Comparison of ENCODE assay signal across 1 cellular context in the genomic region with DNA sequence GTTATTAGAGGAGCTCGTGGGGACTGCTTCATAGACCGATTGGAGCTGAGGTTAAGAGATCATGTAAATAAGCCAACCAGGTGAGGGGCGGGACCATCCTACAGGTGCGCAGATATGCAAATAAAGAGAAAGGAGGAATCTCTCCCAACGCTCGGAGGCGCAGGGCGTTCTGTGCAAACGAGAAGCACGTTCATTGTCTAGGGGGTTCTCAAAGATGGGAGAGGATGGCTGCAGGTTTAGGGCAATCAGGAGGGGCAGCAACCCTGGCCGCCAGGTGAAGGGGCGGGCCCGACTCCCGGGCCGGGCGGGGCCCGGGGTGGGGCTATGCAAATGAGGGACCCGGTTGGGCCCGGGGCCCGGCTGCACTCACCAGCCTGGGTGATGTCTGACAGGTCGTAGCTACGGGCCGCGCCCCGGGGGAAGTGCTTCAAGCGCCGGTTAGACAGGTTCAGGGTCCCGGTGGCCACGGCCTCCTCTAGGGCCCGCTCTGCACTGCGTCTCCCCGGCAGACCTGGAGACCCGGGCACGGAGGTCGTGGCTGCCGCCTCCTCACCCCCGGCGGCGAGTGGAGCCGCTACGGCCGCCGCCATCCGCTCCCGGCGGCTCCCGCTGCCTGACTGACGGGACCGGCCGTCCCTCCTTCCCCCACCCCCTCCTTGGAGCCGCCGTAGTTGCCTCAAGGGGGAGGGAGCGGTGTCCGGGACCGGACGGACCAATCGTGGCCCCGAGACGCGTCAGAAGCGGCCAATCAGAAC.
TF ChIP-seq lines count a peak whose summit lies in the region.

A gene with protein sequence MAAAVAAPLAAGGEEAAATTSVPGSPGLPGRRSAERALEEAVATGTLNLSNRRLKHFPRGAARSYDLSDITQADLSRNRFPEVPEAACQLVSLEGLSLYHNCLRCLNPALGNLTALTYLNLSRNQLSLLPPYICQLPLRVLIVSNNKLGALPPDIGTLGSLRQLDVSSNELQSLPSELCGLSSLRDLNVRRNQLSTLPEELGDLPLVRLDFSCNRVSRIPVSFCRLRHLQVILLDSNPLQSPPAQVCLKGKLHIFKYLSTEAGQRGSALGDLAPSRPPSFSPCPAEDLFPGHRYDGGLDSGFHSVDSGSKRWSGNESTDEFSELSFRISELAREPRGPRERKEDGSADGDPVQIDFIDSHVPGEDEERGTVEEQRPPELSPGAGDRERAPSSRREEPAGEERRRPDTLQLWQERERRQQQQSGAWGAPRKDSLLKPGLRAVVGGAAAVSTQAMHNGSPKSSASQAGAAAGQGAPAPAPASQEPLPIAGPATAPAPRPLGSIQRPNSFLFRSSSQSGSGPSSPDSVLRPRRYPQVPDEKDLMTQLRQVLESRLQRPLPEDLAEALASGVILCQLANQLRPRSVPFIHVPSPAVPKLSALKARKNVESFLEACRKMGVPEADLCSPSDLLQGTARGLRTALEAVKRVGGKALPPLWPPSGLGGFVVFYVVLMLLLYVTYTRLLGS (minus strand): TSS at position 619 of the 755 bp plus-strand sequence. CDS start 29 bp downstream, at position 590.

TF ChIP-seq in GM12878, 131 proteins besides CTCF, POLR2A, EP300 and RAD21 (continued from another document and continues in another):
- TF ChIP-seq, protein P1, sequence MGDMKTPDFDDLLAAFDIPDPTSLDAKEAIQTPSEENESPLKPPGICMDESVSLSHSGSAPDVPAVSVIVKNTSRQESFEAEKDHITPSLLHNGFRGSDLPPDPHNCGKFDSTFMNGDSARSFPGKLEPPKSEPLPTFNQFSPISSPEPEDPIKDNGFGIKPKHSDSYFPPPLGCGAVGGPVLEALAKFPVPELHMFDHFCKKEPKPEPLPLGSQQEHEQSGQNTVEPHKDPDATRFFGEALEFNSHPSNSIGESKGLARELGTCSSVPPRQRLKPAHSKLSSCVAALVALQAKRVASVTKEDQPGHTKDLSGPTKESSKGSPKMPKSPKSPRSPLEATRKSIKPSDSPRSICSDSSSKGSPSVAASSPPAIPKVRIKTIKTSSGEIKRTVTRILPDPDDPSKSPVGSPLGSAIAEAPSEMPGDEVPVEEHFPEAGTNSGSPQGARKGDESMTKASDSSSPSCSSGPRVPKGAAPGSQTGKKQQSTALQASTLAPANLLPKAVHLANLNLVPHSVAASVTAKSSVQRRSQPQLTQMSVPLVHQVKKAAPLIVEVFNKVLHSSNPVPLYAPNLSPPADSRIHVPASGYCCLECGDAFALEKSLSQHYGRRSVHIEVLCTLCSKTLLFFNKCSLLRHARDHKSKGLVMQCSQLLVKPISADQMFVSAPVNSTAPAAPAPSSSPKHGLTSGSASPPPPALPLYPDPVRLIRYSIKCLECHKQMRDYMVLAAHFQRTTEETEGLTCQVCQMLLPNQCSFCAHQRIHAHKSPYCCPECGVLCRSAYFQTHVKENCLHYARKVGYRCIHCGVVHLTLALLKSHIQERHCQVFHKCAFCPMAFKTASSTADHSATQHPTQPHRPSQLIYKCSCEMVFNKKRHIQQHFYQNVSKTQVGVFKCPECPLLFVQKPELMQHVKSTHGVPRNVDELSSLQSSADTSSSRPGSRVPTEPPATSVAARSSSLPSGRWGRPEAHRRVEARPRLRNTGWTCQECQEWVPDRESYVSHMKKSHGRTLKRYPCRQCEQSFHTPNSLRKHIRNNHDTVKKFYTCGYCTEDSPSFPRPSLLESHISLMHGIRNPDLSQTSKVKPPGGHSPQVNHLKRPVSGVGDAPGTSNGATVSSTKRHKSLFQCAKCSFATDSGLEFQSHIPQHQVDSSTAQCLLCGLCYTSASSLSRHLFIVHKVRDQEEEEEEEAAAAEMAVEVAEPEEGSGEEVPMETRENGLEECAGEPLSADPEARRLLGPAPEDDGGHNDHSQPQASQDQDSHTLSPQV (IDR thresholded peaks at IDR 0.05): no peak
- TF ChIP-seq, protein P2, sequence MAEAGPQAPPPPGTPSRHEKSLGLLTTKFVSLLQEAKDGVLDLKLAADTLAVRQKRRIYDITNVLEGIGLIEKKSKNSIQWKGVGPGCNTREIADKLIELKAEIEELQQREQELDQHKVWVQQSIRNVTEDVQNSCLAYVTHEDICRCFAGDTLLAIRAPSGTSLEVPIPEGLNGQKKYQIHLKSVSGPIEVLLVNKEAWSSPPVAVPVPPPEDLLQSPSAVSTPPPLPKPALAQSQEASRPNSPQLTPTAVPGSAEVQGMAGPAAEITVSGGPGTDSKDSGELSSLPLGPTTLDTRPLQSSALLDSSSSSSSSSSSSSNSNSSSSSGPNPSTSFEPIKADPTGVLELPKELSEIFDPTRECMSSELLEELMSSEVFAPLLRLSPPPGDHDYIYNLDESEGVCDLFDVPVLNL (IDR thresholded peaks at IDR 0.05; ENCODE audit: low read depth, low read length): peak; percentile 16; the same call in 1 of the 2 replicates
- TF ChIP-seq TBL1XR1 (IDR thresholded peaks at IDR 0.05; ENCODE audit: low read depth, low read length): peak; percentile 83; the same call in 1 of the 2 replicates
- TF ChIP-seq, protein P3, sequence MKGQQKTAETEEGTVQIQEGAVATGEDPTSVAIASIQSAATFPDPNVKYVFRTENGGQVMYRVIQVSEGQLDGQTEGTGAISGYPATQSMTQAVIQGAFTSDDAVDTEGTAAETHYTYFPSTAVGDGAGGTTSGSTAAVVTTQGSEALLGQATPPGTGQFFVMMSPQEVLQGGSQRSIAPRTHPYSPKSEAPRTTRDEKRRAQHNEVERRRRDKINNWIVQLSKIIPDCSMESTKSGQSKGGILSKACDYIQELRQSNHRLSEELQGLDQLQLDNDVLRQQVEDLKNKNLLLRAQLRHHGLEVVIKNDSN (IDR thresholded peaks at IDR 0.05; ENCODE audit: borderline replicate concordance, extremely low read length, insufficient read depth, low read depth, low read length): no peak
- no peak for TF ChIP-seq JUNB (IDR thresholded peaks at IDR 0.05)
- TF ChIP-seq RELA (IDR thresholded peaks at IDR 0.05; ENCODE audit: borderline replicate concordance, partially characterized antibody): peak; percentile 55
- TF ChIP-seq POLR2AphosphoS5 (IDR thresholded peaks at IDR 0.05; ENCODE audit: low read length): peak; percentile 98
- peak; percentile 73; the same call in 2 of the 3 replicates for TF ChIP-seq POU2F2 (IDR thresholded peaks at IDR 0.05; ENCODE audit: borderline replicate concordance, low read depth, low read length)
- no peak for TF ChIP-seq SUZ12 (IDR thresholded peaks at IDR 0.05; ENCODE audit: unreplicated experiment)
- no peak for TF ChIP-seq EED (IDR thresholded peaks at IDR 0.05; ENCODE audit: low read depth)
- TF ChIP-seq USF2 (IDR thresholded peaks at IDR 0.05; ENCODE audit: borderline replicate concordance, low read depth, low read length): no peak
- TF ChIP-seq TCF3 (IDR thresholded peaks at IDR 0.05; ENCODE audit: borderline replicate concordance, insufficient read depth, low read depth, low read length): 0 out of 2 replicates have a peak, but pooled peaks have one; percentile 43
- TF ChIP-seq CHD4 (IDR thresholded peaks at IDR 0.05): no peak
- no peak; the same call in none of the 2 replicates for TF ChIP-seq SIN3A (IDR thresholded peaks at IDR 0.05; ENCODE audit: low read depth, low read length)
- peak; percentile 98 for TF ChIP-seq SMARCA5 (IDR thresholded peaks at IDR 0.05)
- TF ChIP-seq BCL11A (IDR thresholded peaks at IDR 0.05; ENCODE audit: low read depth, low read length): no peak
- TF ChIP-seq TCF12 (IDR thresholded peaks at IDR 0.05; ENCODE audit: low read depth, low read length): peak; percentile 75
- TF ChIP-seq GABPA (IDR thresholded peaks at IDR 0.05; ENCODE audit: low read depth): no peak
- TF ChIP-seq ELK1 (IDR thresholded peaks at IDR 0.05; ENCODE audit: low read depth, low read length): 0 out of 2 replicates have a peak, but pooled peaks have one; percentile 16
- no peak for TF ChIP-seq CREB1 (IDR thresholded peaks at IDR 0.05; ENCODE audit: low read depth)
- no peak for TF ChIP-seq PRDM15 (CRISPR knock-in tag; IDR thresholded peaks at IDR 0.05)
- TF ChIP-seq SUPT20H (IDR thresholded peaks at IDR 0.05; ENCODE audit: borderline replicate concordance, control insufficient read depth, low read depth, low read length): no peak
- peak; percentile 95 for TF ChIP-seq TAF1 (IDR thresholded peaks at IDR 0.05; ENCODE audit: borderline replicate concordance, low read depth, low read length)
- no peak for TF ChIP-seq E4F1 (IDR thresholded peaks at IDR 0.05; ENCODE audit: borderline replicate concordance, partially characterized antibody)
- peak; percentile 44 for TF ChIP-seq SIX5 (IDR thresholded peaks at IDR 0.05; ENCODE audit: low read depth, low read length, severe bottlenecking)
- TF ChIP-seq SMC3 (IDR thresholded peaks at IDR 0.05; ENCODE audit: borderline replicate concordance, low read length): no peak
- no peak for TF ChIP-seq HDAC2 (IDR thresholded peaks at IDR 0.05)
- TF ChIP-seq ESRRA (IDR thresholded peaks at IDR 0.05; ENCODE audit: low read length): no peak; the same call in 1 of the 2 replicates
- TF ChIP-seq IKZF1 (conservative IDR thresholded peaks at IDR 0.05): peak; percentile 79
- TF ChIP-seq ZNF207 (IDR thresholded peaks at IDR 0.05; ENCODE audit: borderline replicate concordance): peak; percentile 95; the same call in 1 of the 2 replicates
- TF ChIP-seq CHD1 (IDR thresholded peaks at IDR 0.05; ENCODE audit: low read depth, low read length): no peak; the same call in 1 of the 2 replicates
- TF ChIP-seq SRF (IDR thresholded peaks at IDR 0.05; ENCODE audit: low read depth in 2 of 2, low read length in 2 of 2): no peak
- no peak for TF ChIP-seq E2F8 (IDR thresholded peaks at IDR 0.05; ENCODE audit: low read depth, partially characterized antibody)
- TF ChIP-seq CHD2 (IDR thresholded peaks at IDR 0.05; ENCODE audit: borderline replicate concordance, low read depth, low read length): no peak
- no peak for TF ChIP-seq CBX5 (IDR thresholded peaks at IDR 0.05; ENCODE audit: low read depth)
